Comparison of ENCODE assay signal across 2 cellular contexts in the genomic region with DNA sequence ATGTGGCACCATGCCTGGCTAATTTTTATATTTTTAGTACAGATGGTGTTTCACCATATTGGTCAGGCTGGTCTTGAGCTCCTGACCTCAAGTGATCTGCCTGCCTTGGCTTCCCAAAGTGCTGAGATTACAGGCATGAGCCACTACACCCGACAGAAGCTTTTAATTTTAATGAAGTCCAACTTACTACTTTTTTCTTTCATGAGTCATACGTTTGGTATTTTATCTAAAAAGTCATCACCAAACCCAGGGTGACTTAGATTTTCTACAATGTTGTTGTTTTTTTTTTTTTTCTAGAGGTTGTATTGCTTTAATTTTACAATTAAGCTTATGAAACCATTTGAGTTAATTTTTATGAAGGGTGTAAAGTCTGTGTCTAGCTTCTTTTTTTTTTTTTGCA.
A peak's percentile ranks its signal among the peaks of the same experiment; 100 is the strongest.
TF ChIP-seq lines count a peak whose summit lies in the region.

No MANE protein-coding gene starts in this region.

TF ChIP-seq in endothelial cell of umbilical vein, 7 proteins besides CTCF, POLR2A, EP300 and RAD21:
- TF ChIP-seq POLR2AphosphoS5 (IDR thresholded peaks at IDR 0.05; ENCODE audit: insufficient read depth, low read depth, low read length) (no peak), MYC (IDR thresholded peaks at IDR 0.05; ENCODE audit: low read depth, low read length) (no peak), EZH2 (IDR thresholded peaks at IDR 0.05; ENCODE audit: borderline replicate concordance, low read depth, low read length, severe bottlenecking) (no peak), GATA2 (IDR thresholded peaks at IDR 0.05; ENCODE audit: insufficient read depth, insufficient read length, low read depth, low read length) (no peak), FOS (IDR thresholded peaks at IDR 0.05; ENCODE audit: borderline replicate concordance, insufficient read depth, low read length) (peak; percentile 23), JUN (IDR thresholded peaks at IDR 0.05; ENCODE audit: borderline replicate concordance, insufficient read depth, insufficient read length, low read depth) (peak; percentile 74)
- TF ChIP-seq, protein P1, sequence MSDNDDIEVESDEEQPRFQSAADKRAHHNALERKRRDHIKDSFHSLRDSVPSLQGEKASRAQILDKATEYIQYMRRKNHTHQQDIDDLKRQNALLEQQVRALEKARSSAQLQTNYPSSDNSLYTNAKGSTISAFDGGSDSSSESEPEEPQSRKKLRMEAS (IDR thresholded peaks at IDR 0.05; ENCODE audit: insufficient read depth, insufficient read length), result no peak

TF ChIP-seq in GM12891, 5 proteins besides CTCF, POLR2A, EP300 and RAD21:
- TF ChIP-seq PAX5 (IDR thresholded peaks at IDR 0.05; ENCODE audit: insufficient read depth, low read length, severe bottlenecking), result no peak
- TF ChIP-seq POU2F2 (IDR thresholded peaks at IDR 0.05; ENCODE audit: low read depth, low read length), result no peak
- no peak for TF ChIP-seq TAF1 (IDR thresholded peaks at IDR 0.05; ENCODE audit: low read depth, low read length)
- no peak for TF ChIP-seq POLR2AphosphoS5 (IDR thresholded peaks at IDR 0.05; ENCODE audit: low read depth, low read length)
- no peak for TF ChIP-seq SPI1 (IDR thresholded peaks at IDR 0.05; ENCODE audit: low read depth, low read length)
TF ChIP-seq in GM12891: peak in this region for 0.
